ENCODE assay signal across 24 cellular contexts in genomic region chrX:68588653-68589371, GRCh38. TPM values are rescaled to one million over a fixed set of nuclear protein-coding genes. Genes with fewer than 3 reads are reported as not detected.
DNase-seq lines count a peak whose midpoint lies in the region; ATAC-seq, FAIRE-seq and TF ChIP-seq lines count a peak whose summit lies in the region.
"Had no signal": no experiment of that assay in that cellular context is flagged by ENCODE, and none has a peak within 500 bp of the region (broad histone marks: within the 10 kb centered on the region; RNA-seq: fewer than 3 reads in every experiment).

No MANE protein-coding gene starts in this region.

- BruUV-seq in K562 (replicated peaks; lab: Mats Ljungman, UMichigan) = no TSS peak

- TF ChIP-seq RAD21 in K562 (CRISPR knock-in tag; conservative IDR thresholded peaks at IDR 0.05 in 1 of 2, IDR thresholded peaks at IDR 0.05 in 1 of 2) = no peak

- peak overlapping the region; percentile 46 to 78; a peak in 3 of 4 replicates for H3K9ac ChIP-seq in K562 (ENCODE audit: insufficient read depth in 1 of 2, low read depth in 2 of 2, low read length in 2 of 2)
- H3K9ac ChIP-seq: neural progenitor cell had no signal

- H3K4me3 ChIP-seq in K562 (no peak overlapping the region), psoas muscle (no peak overlapping the region)
- H3K4me3 ChIP-seq: gastroesophageal sphincter, neural progenitor cell, stomach, tibial nerve had no signal

- H3K9me1 ChIP-seq in K562 (ENCODE audit: control insufficient read depth, insufficient read depth, low read length) = no peaks in the 10 kb centered on the region

- TF ChIP-seq EP300 in K562 (IDR thresholded peaks at IDR 0.05; ENCODE audit: low read length) = peak; percentile 20; the same call in 1 of the 2 replicates

- H3K36me3 ChIP-seq in K562 (ENCODE audit: control insufficient read depth, insufficient read depth, low read length) (no peaks in the 10 kb centered on the region), psoas muscle (ENCODE audit: insufficient read depth in 1 of 2, low read depth in 1 of 2) (no peaks in the 10 kb centered on the region)
- H3K36me3 ChIP-seq: gastroesophageal sphincter, neural progenitor cell, stomach, tibial nerve had no signal

- POLR2A ChIA-PET in K562 (lab: Yijun Ruan, JAX) = interaction anchor here (0.5 to 1.2 kb wide), 3 partner anchors 17 to 45 kb away, joined by 3 to 5 read pairs (median 5); no protein-coding TSS in a partner anchor

- intact Hi-C loops in K562 (cut with micrococcal nuclease) = no loop called here
- intact Hi-C loops in psoas muscle (cut with DNase I) = no loop called here

- CTCF ChIA-PET in K562 (lab: Yijun Ruan, JAX; ENCODE audit: low intra/inter-chr PET ratio) = no interaction called here

- WGBS in K562 (ENCODE audit: insufficient coverage, low coverage, missing lambda C conversion rate) = 4% methylated on average over 5 of the region's 6 CpGs
- 53 to 88% (median 76%) methylated on average over 5 to 6 of the region's 6 CpGs for WGBS in psoas muscle, 3 donors

- DNase-seq in HT1080 (ENCODE audit: low read depth) = peak; percentile 4
- DNase-seq in RPMI8226 = peak; percentile 55
- DNase-seq in K562 (ENCODE audit: extremely low read depth in 1 of 4, low spot score in 3 of 4) = peak in 2 of 4 experiments; percentile 22 to 71
- peak; percentile 10 for DNase-seq in renal cortical epithelial cell (ENCODE audit: low read depth)
- no peak for DNase-seq in caudate nucleus (lab: John Stamatoyannopoulos, UW)
- DNase-seq in NCI-H2171 (lab: John Stamatoyannopoulos, UW) = no peak
- DNase-seq in psoas muscle = no peak
- DNase-seq: activated CD4-positive, alpha-beta T cell treated with anti-CD3 and anti-CD28 coated beads for 48 hours; activated T-cell treated with anti-CD3 and anti-CD28 coated beads, Interleukin-2, amount 50 U/mL, for 4 hours; CD4-positive, alpha-beta memory T cell; DMS 273 treated with DMSO at 0.1 percent for 48 hours; effector memory CD8-positive, alpha-beta T cell; Karpas-422; kidney; NCI-H1048; NCI-H187 treated with DMSO at 0.1 percent for 48 hours; SIG-M5; stimulated activated CD4-positive, alpha-beta T cell treated with anti-CD3 and anti-CD28 coated beads, Interleukin-15, amount 100 ng/mL, for 24 hours; stomach had no signal

- no peaks in the 10 kb centered on the region for H4K20me1 ChIP-seq in K562 (replicated peaks; ENCODE audit: control insufficient read depth, insufficient read depth, low read length)

- TF ChIP-seq POLR2A in K562 (conservative IDR thresholded peaks at IDR 0.05) = no peak

- peak overlapping the region; percentile 90 for H2AFZ ChIP-seq in K562 (ENCODE audit: low read depth, low read length)
- H2AFZ ChIP-seq: neural progenitor cell had no signal

- no peaks in the 10 kb centered on the region for H3K27me3 ChIP-seq in K562 (ENCODE audit: control insufficient read depth in 2 of 2, insufficient read depth in 2 of 2, low read length in 2 of 2)
- H3K27me3 ChIP-seq in psoas muscle (ENCODE audit: insufficient read depth in 3 of 3, low read length in 2 of 3) = no peaks in the 10 kb centered on the region
- H3K27me3 ChIP-seq: gastroesophageal sphincter, neural progenitor cell, stomach, tibial nerve had no signal

- H3K9me3 ChIP-seq in K562 (replicated peaks; ENCODE audit: control insufficient read depth, insufficient read depth, low read depth, low read length) (no peaks in the 10 kb centered on the region; the same call in 1 of the 2 replicates), psoas muscle (no peaks in the 10 kb centered on the region)
- H3K9me3 ChIP-seq: gastroesophageal sphincter, tibial nerve had no signal

- peak; percentile 60 for FAIRE-seq in K562 (lab: Jason Lieb, UNC)
- FAIRE-seq: H1, HTR-8/SVneo, kidney had no signal

- peak overlapping the region; percentile 40 for H3K4me2 ChIP-seq in K562 (ENCODE audit: insufficient read depth, low read length)
- H3K4me2 ChIP-seq: neural progenitor cell had no signal

- H3K4me1 ChIP-seq in K562 (replicated peaks in 1 of 2; ENCODE audit: control insufficient read depth in 2 of 2, insufficient read depth in 2 of 2, low read length in 2 of 2) = peaks cover 0 to 18% of the 10 kb centered on the region in 2 experiments; a peak in 2 of 5 replicates
- H3K4me1 ChIP-seq in psoas muscle = no peaks in the 10 kb centered on the region
- H3K4me1 ChIP-seq: gastroesophageal sphincter, neural progenitor cell, stomach, tibial nerve had no signal

- H3K27ac ChIP-seq in K562 (ENCODE audit: extremely low read depth, low read depth, low read length) (peak overlapping the region; percentile 76), caudate nucleus (ENCODE audit: low read depth, low read length) (no peak overlapping the region), psoas muscle (no peak overlapping the region)
- H3K27ac ChIP-seq: gastroesophageal sphincter, neural progenitor cell, stomach, tibial nerve had no signal

- peak; percentile 87 for ATAC-seq in K562
- ATAC-seq in psoas muscle = no peak
- ATAC-seq: activated T-cell treated with anti-CD3 and anti-CD28 coated beads, Interleukin-2, amount 50 U/mL, for 4 hours; effector memory CD8-positive, alpha-beta T cell; gastroesophageal sphincter had no signal

- H3K79me2 ChIP-seq in K562 (ENCODE audit: control insufficient read depth, insufficient read depth, low read length) = no peaks in the 10 kb centered on the region

- in situ Hi-C loops in K562 (cut with MboI) = no loop called here

- TF ChIP-seq CTCF in K562 (IDR thresholded peaks at IDR 0.05 in 2 of 3, conservative IDR thresholded peaks at IDR 0.05 in 1 of 3; ENCODE audit: insufficient read depth in 2 of 3, low read depth in 1 of 3, low read length in 3 of 3) (no peak), psoas muscle (IDR thresholded peaks at IDR 0.05) (no peak)

TF ChIP-seq in K562, 482 proteins besides CTCF, POLR2A, EP300 and RAD21 (continues in another document):
- TF ChIP-seq ZNF408 (CRISPR knock-in tag; IDR thresholded peaks at IDR 0.05; ENCODE audit: low read depth) (no peak), MCM7 (IDR thresholded peaks at IDR 0.05) (no peak), C11orf30 (IDR thresholded peaks at IDR 0.05; ENCODE audit: low read depth) (peak; percentile 91), BCOR (IDR thresholded peaks at IDR 0.05) (no peak), ZNF316 (IDR thresholded peaks at IDR 0.05) (peak; percentile 88)

RNA-seq across cellular contexts. Expression of gene STARD8, which starts 58.7 kb away (rescaled TPM):
- total RNA-seq in HT1080 (2014; rRNA removed; shearing (Covaris generic)) = 7.1 and 7.4 TPM in 2 replicates
- polyA plus RNA-seq in HT1080 (2015; cell fraction: cytosol; rRNA removed) = 4.7 and 4.9 TPM in 2 replicates
- 8.3 and 9.6 TPM in 2 replicates for polyA plus RNA-seq in HT1080 (2015; cell fraction: nucleus; rRNA removed)
- 38.1 and 60.0 TPM in 2 replicates for total RNA-seq in K562 (2011; cell fraction: chromatin; rRNA removed; ENCODE audit: low replicate concordance)
- total RNA-seq in K562 (2011; cell fraction: nucleolus; rRNA removed) = 38.0 TPM in 2 replicates
- 29.8 and 33.7 TPM in 2 replicates for total RNA-seq in K562 (2011; cell fraction: nucleoplasm; rRNA removed)
- total RNA-seq in K562 (2014; rRNA removed) (19.9 and 27.1 TPM in 2 replicates), K562 (2014; rRNA removed; fragmentation: Illumina TruSeq; extraction: Trizol) (8.0 and 9.1 TPM in 2 replicates), K562 (2015; rRNA removed; fragmentation: Illumina TruSeq; extraction: Trizol) (8.5 and 9.2 TPM in 2 replicates), K562 (2021) (30.2 and 35.0 TPM in 2 replicates), renal cortical epithelial cell (8.2 and 19.7 TPM in 2 replicates), psoas muscle (10 to 100 TPM in 2 of 4 donors, 1 to 10 TPM in 2; 8.2 to 15.8 (median 11.5) TPM)
- polyA plus RNA-seq in K562 (2011; rRNA removed) (18.6 and 20.1 TPM in 2 replicates), K562 (2014; fragmentation: Illumina TruSeq; extraction: Trizol) (15.9 and 21.4 TPM in 2 replicates), K562 (2014; fragmentation: Nextera tagmentation; extraction: Ambion mirVana) (1 to 10 TPM; 1.6 to 1.9 TPM), K562 (2014; rRNA removed) (17.7 and 18.4 TPM in 2 replicates), psoas muscle (10 to 100 TPM in 1 of 3 donors, 1 to 10 TPM in 2; 4.2 to 25.8 (median 5.0) TPM)
- 19.5 and 27.1 TPM in 2 replicates for polyA plus RNA-seq in K562 (2011; cell fraction: cytosol; rRNA removed)
- 57.2 and 86.0 TPM in 2 replicates for polyA plus RNA-seq in K562 (2011; cell fraction: nucleus; rRNA removed)
- 16.9 and 20.5 TPM in 2 replicates for polyA plus RNA-seq in K562 (2012)
- 16.7 and 26.6 TPM in 2 replicates for polyA minus RNA-seq in K562 (2011; rRNA and poly(A)+ RNA removed)
- 23.9 and 27.2 TPM in 2 replicates for polyA minus RNA-seq in K562 (2011; cell fraction: cytosol; rRNA and poly(A)+ RNA removed)
- 15.7 and 16.7 TPM in 2 replicates for polyA minus RNA-seq in K562 (2011; cell fraction: nucleus; rRNA and poly(A)+ RNA removed)

Comparison
In these comparisons a context has a peak if more than half of its experiments do, and no peak if none do; other contexts are left out.
1. DNase-seq: peak in HT1080 (single experiment), RPMI8226 (single experiment) and renal cortical epithelial cell (single experiment); none in caudate nucleus (0 of 61), NCI-H2171 (single experiment) and psoas muscle (0 of 2).